ENCODE assay signal across 14 cellular contexts in the genomic region with DNA sequence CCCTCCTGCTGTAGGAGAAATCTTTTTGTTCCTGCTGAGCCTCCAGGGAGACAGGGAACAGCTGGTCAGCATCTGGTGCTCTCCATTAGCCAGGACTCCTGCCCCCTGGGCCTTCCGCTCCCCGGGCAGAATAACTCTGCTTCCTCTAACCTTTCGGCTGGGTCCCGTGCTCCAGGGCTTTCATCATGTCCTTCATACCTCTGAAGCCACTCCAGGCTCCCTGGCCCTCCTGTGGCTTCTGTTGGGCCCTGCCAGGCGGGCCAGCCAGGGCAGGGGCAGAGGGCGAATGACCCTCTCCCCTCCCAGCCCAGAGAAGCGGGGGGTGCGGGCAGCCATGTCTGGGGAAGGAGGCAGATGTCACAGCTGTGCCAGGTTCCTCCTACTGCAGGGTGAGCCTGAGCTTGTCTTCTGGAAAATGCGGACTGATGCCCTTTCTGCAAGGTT.
DNase-seq lines count a peak whose midpoint lies in the region; ATAC-seq and TF ChIP-seq lines count a peak whose summit lies in the region.
"Had no signal": no experiment of that assay in that cellular context is flagged by ENCODE, and none has a peak within 500 bp of the region (broad histone marks: within the 10 kb centered on the region; RNA-seq: fewer than 3 reads in every experiment).

No MANE protein-coding gene starts in this region.

- H3K9me3 ChIP-seq in DOHH2 (ENCODE audit: control insufficient read depth, insufficient read depth, low read length) (no peaks in the 10 kb centered on the region), SK-N-SH (no peaks in the 10 kb centered on the region), gastroesophageal sphincter (no peaks in the 10 kb centered on the region), neutrophil (no peaks in the 10 kb centered on the region)
- H3K9me3 ChIP-seq: thyroid gland had no signal

- no peak for TF ChIP-seq RAD21 in SK-N-SH (IDR thresholded peaks at IDR 0.05; ENCODE audit: low read length)

- H3F3A ChIP-seq in DOHH2 (ENCODE audit: control insufficient read depth, insufficient read depth) (peaks cover 28% of the 10 kb centered on the region), SK-N-SH (replicated peaks; ENCODE audit: insufficient read depth) (no peaks in the 10 kb centered on the region)

- TF ChIP-seq CTCF in DOHH2 (IDR thresholded peaks at IDR 0.05; ENCODE audit: low read depth, low read length, poor library complexity, severe bottlenecking) (no peak), SK-N-SH (IDR thresholded peaks at IDR 0.05) (no peak), gastroesophageal sphincter (IDR thresholded peaks at IDR 0.05) (no peak), neutrophil (IDR thresholded peaks at IDR 0.05) (no peak), RWPE1 (conservative IDR thresholded peaks at IDR 0.05; ENCODE audit: low read depth) (no peak)

- H3K4me3 ChIP-seq in DOHH2 (ENCODE audit: low read length) (peak overlapping the region; percentile 80), SK-N-SH (ENCODE audit: low read depth in 2 of 2, low read length in 1 of 2) (no peak overlapping the region), gastroesophageal sphincter (no peak overlapping the region), neutrophil (ENCODE audit: low read depth in 1 of 2, low read length in 1 of 2) (peak overlapping the region; percentile 28 to 60)
- H3K4me3 ChIP-seq: thyroid gland had no signal

- ATAC-seq in gastroesophageal sphincter (peak; percentile 79), HG03342 (IDR thresholded peaks at IDR 0.05; ENCODE audit: unreplicated experiment) (no peak)

- H3K9me2 ChIP-seq in DOHH2 (replicated peaks; ENCODE audit: control insufficient read depth, low read length) (no peaks in the 10 kb centered on the region), SK-N-SH (no peaks in the 10 kb centered on the region)

- H2AFZ ChIP-seq in SK-N-SH (ENCODE audit: low read depth), result no peak overlapping the region

- H3K27ac ChIP-seq in DOHH2 (ENCODE audit: low read depth, low read length), result peak overlapping the region; percentile 100
- peak overlapping the region in 1 of 2 experiments; percentile 96; a peak in 2 of 4 replicates for H3K27ac ChIP-seq in SK-N-SH (ENCODE audit: low read depth in 2 of 2, low read length in 1 of 2)
- peak overlapping the region in 1 of 4 donors; percentile 45 for H3K27ac ChIP-seq in gastroesophageal sphincter
- H3K27ac ChIP-seq in neutrophil, result peak overlapping the region; percentile 87
- H3K27ac ChIP-seq in RWPE1, result no peak overlapping the region
- H3K27ac ChIP-seq: thyroid gland had no signal

- H3K4me2 ChIP-seq in DOHH2 (ENCODE audit: low read length) (peak overlapping the region; percentile 97), SK-N-SH (no peak overlapping the region)

- POLR2A ChIA-PET in SK-N-SH (lab: Yijun Ruan, JAX), result interaction anchor here (1.8 to 3.5 kb wide), 4 partner anchors 9 to 22 kb away, joined by 7 to 44 read pairs (median 15); no protein-coding TSS in a partner anchor
- POLR2A ChIA-PET in RWPE1 (lab: Yijun Ruan, JAX; ENCODE audit: low non-redundant PET), result interaction anchor here (0.6 kb wide), 1 partner anchor 189 kb away, joined by 7 read pairs; no protein-coding TSS in a partner anchor

- no peaks in the 10 kb centered on the region for H3K27me3 ChIP-seq in DOHH2 (ENCODE audit: control insufficient read depth, low read length)
- peaks cover 25% of the 10 kb centered on the region; the same call in 1 of the 2 replicates for H3K27me3 ChIP-seq in SK-N-SH (ENCODE audit: insufficient read depth)
- peaks cover 35% of the 10 kb centered on the region for H3K27me3 ChIP-seq in gastroesophageal sphincter
- no peaks in the 10 kb centered on the region for H3K27me3 ChIP-seq in neutrophil
- H3K27me3 ChIP-seq: thyroid gland had no signal

- H3K36me3 ChIP-seq in DOHH2 (ENCODE audit: control insufficient read depth, low read length) (no peaks in the 10 kb centered on the region), SK-N-SH (replicated peaks in 1 of 2; ENCODE audit: control insufficient read depth in 1 of 2, insufficient read depth in 2 of 2, low read length in 1 of 2) (no peaks in the 10 kb centered on the region), gastroesophageal sphincter (no peaks in the 10 kb centered on the region), neutrophil (no peaks in the 10 kb centered on the region)
- H3K36me3 ChIP-seq: thyroid gland had no signal

- no peak for TF ChIP-seq POLR2A in gastroesophageal sphincter (IDR thresholded peaks at IDR 0.05)

- H3K4me1 ChIP-seq in DOHH2 (ENCODE audit: control insufficient read depth, low read length), result peaks cover 73% of the 10 kb centered on the region
- H3K4me1 ChIP-seq in SK-N-SH (ENCODE audit: control insufficient read depth in 1 of 2, insufficient read depth in 2 of 2, low read depth in 1 of 2, low read length in 1 of 2), result peaks cover 0 to 77% of the 10 kb centered on the region in 2 experiments; a peak in 2 of 4 replicates
- H3K4me1 ChIP-seq in gastroesophageal sphincter, result peaks cover 0 to 17% (median 0%) of the 10 kb centered on the region in 3 donors
- peaks cover 68 to 70% of the 10 kb centered on the region in 2 experiments for H3K4me1 ChIP-seq in neutrophil (ENCODE audit: control insufficient read depth in 1 of 2, insufficient read depth in 1 of 2, low read depth in 1 of 2, low read length in 1 of 2)
- H3K4me1 ChIP-seq: thyroid gland had no signal

- DNase-seq in SK-N-SH (peak; percentile 79), RWPE1 (ENCODE audit: low spot score) (no peak)
- DNase-seq in activated T-cell treated with anti-CD3 and anti-CD28 coated beads, Interleukin-2, amount 50 U/mL, for 48 hours, result no peak
- DNase-seq in stimulated activated CD4-positive, alpha-beta T cell treated with anti-CD3 and anti-CD28 coated beads, Interleukin-12 subunit alpha, Interleukin-12 subunit beta, amount 100 ng/mL, for 4 hours, result no peak
- DNase-seq: activated CD4-positive, CD25-positive, alpha-beta regulatory T cell; central memory CD4-positive, alpha-beta T cell; DMS79; NCI-H1092; NCI-H226; thyroid gland had no signal

- H3K79me2 ChIP-seq in DOHH2 (ENCODE audit: control insufficient read depth, low read length), result peaks cover 15% of the 10 kb centered on the region
- H3K79me2 ChIP-seq in SK-N-SH (ENCODE audit: insufficient read depth), result no peaks in the 10 kb centered on the region

- WGBS in SK-N-SH (ENCODE audit: low lambda C conversion rate), result 70% methylated on average over 8 of the region's 9 CpGs
- WGBS in gastroesophageal sphincter (ENCODE audit: low coverage in 1 of 2), 2 donors, result no CpG with 5 or more reads among the region's 9 CpGs

- H3K9ac ChIP-seq in SK-N-SH, result no peak overlapping the region

- H4K20me1 ChIP-seq in DOHH2 (ENCODE audit: control insufficient read depth, insufficient read depth, low read depth, low read length) (no peaks in the 10 kb centered on the region), SK-N-SH (ENCODE audit: insufficient read depth) (no peaks in the 10 kb centered on the region)

- CTCF ChIA-PET in SK-N-SH (lab: Yijun Ruan, JAX), result interaction anchor here (0.7 to 5.3 kb wide), 13 partner anchors 12 to 407 kb away, joined by 3 to 61 read pairs (median 10); no protein-coding TSS in a partner anchor
- CTCF ChIA-PET in RWPE1 (lab: Yijun Ruan, JAX), result interaction anchor here (0.7 to 3.4 kb wide), 6 partner anchors 15 to 41 kb away, joined by 3 to 14 read pairs (median 6); no protein-coding TSS in a partner anchor

- peak in 1 of 2 experiments; percentile 69; a peak in 1 of 4 replicates for TF ChIP-seq EP300 in SK-N-SH (IDR thresholded peaks at IDR 0.05; ENCODE audit: borderline replicate concordance in 1 of 2, low read depth in 1 of 2, low read length in 1 of 2)
- TF ChIP-seq EP300 in gastroesophageal sphincter (IDR thresholded peaks at IDR 0.05), result no peak

TF ChIP-seq in SK-N-SH, 30 proteins besides CTCF, POLR2A, EP300 and RAD21:
- no peak for TF ChIP-seq FOSL2 (IDR thresholded peaks at IDR 0.05; ENCODE audit: borderline replicate concordance, low read depth)
- no peak for TF ChIP-seq YY1 (IDR thresholded peaks at IDR 0.05; ENCODE audit: low read depth)
- TF ChIP-seq POLR2AphosphoS5 (IDR thresholded peaks at IDR 0.05; ENCODE audit: low read depth, low read length), result no peak
- no peak for TF ChIP-seq MXI1 (IDR thresholded peaks at IDR 0.05; ENCODE audit: low read depth, low read length)
- peak; percentile 51 for TF ChIP-seq RCOR1 (IDR thresholded peaks at IDR 0.05; ENCODE audit: low read length)
- TF ChIP-seq, protein P1, sequence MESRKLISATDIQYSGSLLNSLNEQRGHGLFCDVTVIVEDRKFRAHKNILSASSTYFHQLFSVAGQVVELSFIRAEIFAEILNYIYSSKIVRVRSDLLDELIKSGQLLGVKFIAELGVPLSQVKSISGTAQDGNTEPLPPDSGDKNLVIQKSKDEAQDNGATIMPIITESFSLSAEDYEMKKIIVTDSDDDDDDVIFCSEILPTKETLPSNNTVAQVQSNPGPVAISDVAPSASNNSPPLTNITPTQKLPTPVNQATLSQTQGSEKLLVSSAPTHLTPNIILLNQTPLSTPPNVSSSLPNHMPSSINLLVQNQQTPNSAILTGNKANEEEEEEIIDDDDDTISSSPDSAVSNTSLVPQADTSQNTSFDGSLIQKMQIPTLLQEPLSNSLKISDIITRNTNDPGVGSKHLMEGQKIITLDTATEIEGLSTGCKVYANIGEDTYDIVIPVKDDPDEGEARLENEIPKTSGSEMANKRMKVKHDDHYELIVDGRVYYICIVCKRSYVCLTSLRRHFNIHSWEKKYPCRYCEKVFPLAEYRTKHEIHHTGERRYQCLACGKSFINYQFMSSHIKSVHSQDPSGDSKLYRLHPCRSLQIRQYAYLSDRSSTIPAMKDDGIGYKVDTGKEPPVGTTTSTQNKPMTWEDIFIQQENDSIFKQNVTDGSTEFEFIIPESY (IDR thresholded peaks at IDR 0.05; ENCODE audit: borderline replicate concordance, low read depth), result no peak
- TF ChIP-seq TEAD4 (IDR thresholded peaks at IDR 0.05; ENCODE audit: borderline replicate concordance, insufficient read depth), result no peak

Comparison
In these comparisons a context has a peak if more than half of its experiments do, and no peak if none do; other contexts are left out.
1. H3K4me3 ChIP-seq: peak in DOHH2 (single experiment) and neutrophil (2 of 2); none in SK-N-SH (0 of 2) and gastroesophageal sphincter (0 of 2).